ENCODE assay signal across 1 cellular context in genomic region chr9:92325269-92325990, GRCh38.
A peak's percentile ranks its signal among the peaks of the same experiment; 100 is the strongest.
TF ChIP-seq lines count a peak whose summit lies in the region.

TSS of gene CENPP (plus strand) at chr9:92325953.
TSS of gene NOL8 (minus strand) at chr9:92325350. CDS start at chr9:92324161, 1,189 bp downstream.

TF ChIP-seq in WTC11, 78 proteins besides CTCF, POLR2A, EP300 and RAD21 (continued from another document):
- TF ChIP-seq, protein P1, sequence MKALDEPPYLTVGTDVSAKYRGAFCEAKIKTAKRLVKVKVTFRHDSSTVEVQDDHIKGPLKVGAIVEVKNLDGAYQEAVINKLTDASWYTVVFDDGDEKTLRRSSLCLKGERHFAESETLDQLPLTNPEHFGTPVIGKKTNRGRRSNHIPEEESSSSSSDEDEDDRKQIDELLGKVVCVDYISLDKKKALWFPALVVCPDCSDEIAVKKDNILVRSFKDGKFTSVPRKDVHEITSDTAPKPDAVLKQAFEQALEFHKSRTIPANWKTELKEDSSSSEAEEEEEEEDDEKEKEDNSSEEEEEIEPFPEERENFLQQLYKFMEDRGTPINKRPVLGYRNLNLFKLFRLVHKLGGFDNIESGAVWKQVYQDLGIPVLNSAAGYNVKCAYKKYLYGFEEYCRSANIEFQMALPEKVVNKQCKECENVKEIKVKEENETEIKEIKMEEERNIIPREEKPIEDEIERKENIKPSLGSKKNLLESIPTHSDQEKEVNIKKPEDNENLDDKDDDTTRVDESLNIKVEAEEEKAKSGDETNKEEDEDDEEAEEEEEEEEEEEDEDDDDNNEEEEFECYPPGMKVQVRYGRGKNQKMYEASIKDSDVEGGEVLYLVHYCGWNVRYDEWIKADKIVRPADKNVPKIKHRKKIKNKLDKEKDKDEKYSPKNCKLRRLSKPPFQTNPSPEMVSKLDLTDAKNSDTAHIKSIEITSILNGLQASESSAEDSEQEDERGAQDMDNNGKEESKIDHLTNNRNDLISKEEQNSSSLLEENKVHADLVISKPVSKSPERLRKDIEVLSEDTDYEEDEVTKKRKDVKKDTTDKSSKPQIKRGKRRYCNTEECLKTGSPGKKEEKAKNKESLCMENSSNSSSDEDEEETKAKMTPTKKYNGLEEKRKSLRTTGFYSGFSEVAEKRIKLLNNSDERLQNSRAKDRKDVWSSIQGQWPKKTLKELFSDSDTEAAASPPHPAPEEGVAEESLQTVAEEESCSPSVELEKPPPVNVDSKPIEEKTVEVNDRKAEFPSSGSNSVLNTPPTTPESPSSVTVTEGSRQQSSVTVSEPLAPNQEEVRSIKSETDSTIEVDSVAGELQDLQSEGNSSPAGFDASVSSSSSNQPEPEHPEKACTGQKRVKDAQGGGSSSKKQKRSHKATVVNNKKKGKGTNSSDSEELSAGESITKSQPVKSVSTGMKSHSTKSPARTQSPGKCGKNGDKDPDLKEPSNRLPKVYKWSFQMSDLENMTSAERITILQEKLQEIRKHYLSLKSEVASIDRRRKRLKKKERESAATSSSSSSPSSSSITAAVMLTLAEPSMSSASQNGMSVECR (CRISPR knock-in tag; IDR thresholded peaks at IDR 0.05; ENCODE audit: borderline replicate concordance): peak; percentile 92
- TF ChIP-seq FOXK1 (CRISPR knock-in tag; IDR thresholded peaks at IDR 0.05): peak; percentile 88
- TF ChIP-seq FOXP1 (CRISPR knock-in tag; IDR thresholded peaks at IDR 0.05; ENCODE audit: borderline replicate concordance): peak; percentile 96
- no peak for TF ChIP-seq PRRX2 (CRISPR knock-in tag; IDR thresholded peaks at IDR 0.05)
- TF ChIP-seq, protein P2, sequence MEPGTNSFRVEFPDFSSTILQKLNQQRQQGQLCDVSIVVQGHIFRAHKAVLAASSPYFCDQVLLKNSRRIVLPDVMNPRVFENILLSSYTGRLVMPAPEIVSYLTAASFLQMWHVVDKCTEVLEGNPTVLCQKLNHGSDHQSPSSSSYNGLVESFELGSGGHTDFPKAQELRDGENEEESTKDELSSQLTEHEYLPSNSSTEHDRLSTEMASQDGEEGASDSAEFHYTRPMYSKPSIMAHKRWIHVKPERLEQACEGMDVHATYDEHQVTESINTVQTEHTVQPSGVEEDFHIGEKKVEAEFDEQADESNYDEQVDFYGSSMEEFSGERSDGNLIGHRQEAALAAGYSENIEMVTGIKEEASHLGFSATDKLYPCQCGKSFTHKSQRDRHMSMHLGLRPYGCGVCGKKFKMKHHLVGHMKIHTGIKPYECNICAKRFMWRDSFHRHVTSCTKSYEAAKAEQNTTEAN (CRISPR knock-in tag; IDR thresholded peaks at IDR 0.05): 0 out of 2 replicates have a peak, but pooled peaks have one; percentile 69
- TF ChIP-seq, protein P3, sequence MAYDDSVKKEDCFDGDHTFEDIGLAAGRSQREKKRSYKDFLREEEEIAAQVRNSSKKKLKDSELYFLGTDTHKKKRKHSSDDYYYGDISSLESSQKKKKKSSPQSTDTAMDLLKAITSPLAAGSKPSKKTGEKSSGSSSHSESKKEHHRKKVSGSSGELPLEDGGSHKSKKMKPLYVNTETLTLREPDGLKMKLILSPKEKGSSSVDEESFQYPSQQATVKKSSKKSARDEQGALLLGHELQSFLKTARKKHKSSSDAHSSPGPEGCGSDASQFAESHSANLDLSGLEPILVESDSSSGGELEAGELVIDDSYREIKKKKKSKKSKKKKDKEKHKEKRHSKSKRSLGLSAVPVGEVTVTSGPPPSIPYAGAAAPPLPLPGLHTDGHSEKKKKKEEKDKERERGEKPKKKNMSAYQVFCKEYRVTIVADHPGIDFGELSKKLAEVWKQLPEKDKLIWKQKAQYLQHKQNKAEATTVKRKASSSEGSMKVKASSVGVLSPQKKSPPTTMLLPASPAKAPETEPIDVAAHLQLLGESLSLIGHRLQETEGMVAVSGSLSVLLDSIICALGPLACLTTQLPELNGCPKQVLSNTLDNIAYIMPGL (CRISPR knock-in tag; IDR thresholded peaks at IDR 0.05): peak; percentile 70; the same call in 1 of the 2 replicates
- 0 out of 2 replicates have a peak, but pooled peaks have one; percentile 56 for TF ChIP-seq TEAD4 (CRISPR knock-in tag; IDR thresholded peaks at IDR 0.05)
- no peak for TF ChIP-seq ZNF121 (CRISPR knock-in tag; IDR thresholded peaks at IDR 0.05)
- TF ChIP-seq GABPB1 (CRISPR knock-in tag; IDR thresholded peaks at IDR 0.05): peak; percentile 52
- no peak for TF ChIP-seq NFYB (CRISPR knock-in tag; conservative IDR thresholded peaks at IDR 0.05; ENCODE audit: low read depth)
- no peak; the same call in 1 of the 2 replicates for TF ChIP-seq NFE2L1 (CRISPR knock-in tag; IDR thresholded peaks at IDR 0.05)
- TF ChIP-seq TP53 (CRISPR knock-in tag; IDR thresholded peaks at IDR 0.05): 0 out of 2 replicates have a peak, but pooled peaks have one; percentile 29
